In genomic region chr2:26229595-26229994, GRCh38 we compare ENCODE assay signal across 2 cellular contexts.
TF ChIP-seq lines count a peak whose summit lies in the region.

No MANE protein-coding gene starts in this region.

TF ChIP-seq in HepG2, 621 proteins besides CTCF, POLR2A, EP300 and RAD21:
- TF ChIP-seq ZNF256 (CRISPR knock-in tag; conservative IDR thresholded peaks at IDR 0.05) (no peak), ZGPAT (CRISPR knock-in tag; IDR thresholded peaks at IDR 0.05) (no peak), ZNF749 (CRISPR knock-in tag; IDR thresholded peaks at IDR 0.05; ENCODE audit: borderline replicate concordance) (no peak), GRHL1 (CRISPR knock-in tag; conservative IDR thresholded peaks at IDR 0.05) (no peak), ZNF253 (CRISPR knock-in tag; IDR thresholded peaks at IDR 0.05; ENCODE audit: borderline replicate concordance) (no peak), ZNF83 (CRISPR knock-in tag; IDR thresholded peaks at IDR 0.05; ENCODE audit: borderline replicate concordance) (no peak), SALL1 (CRISPR knock-in tag; IDR thresholded peaks at IDR 0.05) (no peak), ZNF546 (CRISPR knock-in tag; conservative IDR thresholded peaks at IDR 0.05) (no peak), TP53 (CRISPR knock-in tag; conservative IDR thresholded peaks at IDR 0.05) (no peak), ZIK1 (CRISPR knock-in tag; IDR thresholded peaks at IDR 0.05; ENCODE audit: borderline replicate concordance, low read depth) (no peak), MEF2D (CRISPR knock-in tag; IDR thresholded peaks at IDR 0.05) (no peak)

TF ChIP-seq in GM12878, 131 proteins besides CTCF, POLR2A, EP300 and RAD21:
- TF ChIP-seq BCL11A (IDR thresholded peaks at IDR 0.05; ENCODE audit: low read depth, low read length) (no peak), HSF1 (IDR thresholded peaks at IDR 0.05; ENCODE audit: low read depth, low read length) (no peak), TCF12 (IDR thresholded peaks at IDR 0.05; ENCODE audit: low read depth, low read length) (no peak), MYB (IDR thresholded peaks at IDR 0.05; ENCODE audit: borderline replicate concordance, low read depth, low read length) (no peak), MEF2B (IDR thresholded peaks at IDR 0.05; ENCODE audit: partially characterized antibody, poor library complexity, severe bottlenecking) (no peak), ATF2 (IDR thresholded peaks at IDR 0.05; ENCODE audit: low read length) (no peak), BHLHE40 (IDR thresholded peaks at IDR 0.05; ENCODE audit: borderline replicate concordance in 1 of 2, low read depth in 2 of 2, low read length in 1 of 2) (no peak), ZBTB4 (CRISPR knock-in tag; IDR thresholded peaks at IDR 0.05) (no peak), TCF7 (IDR thresholded peaks at IDR 0.05; ENCODE audit: borderline replicate concordance) (no peak), ASH2L (IDR thresholded peaks at IDR 0.05; ENCODE audit: borderline replicate concordance, low read depth) (no peak)
